ENCODE assay signal across 18 cellular contexts in the genomic region with DNA sequence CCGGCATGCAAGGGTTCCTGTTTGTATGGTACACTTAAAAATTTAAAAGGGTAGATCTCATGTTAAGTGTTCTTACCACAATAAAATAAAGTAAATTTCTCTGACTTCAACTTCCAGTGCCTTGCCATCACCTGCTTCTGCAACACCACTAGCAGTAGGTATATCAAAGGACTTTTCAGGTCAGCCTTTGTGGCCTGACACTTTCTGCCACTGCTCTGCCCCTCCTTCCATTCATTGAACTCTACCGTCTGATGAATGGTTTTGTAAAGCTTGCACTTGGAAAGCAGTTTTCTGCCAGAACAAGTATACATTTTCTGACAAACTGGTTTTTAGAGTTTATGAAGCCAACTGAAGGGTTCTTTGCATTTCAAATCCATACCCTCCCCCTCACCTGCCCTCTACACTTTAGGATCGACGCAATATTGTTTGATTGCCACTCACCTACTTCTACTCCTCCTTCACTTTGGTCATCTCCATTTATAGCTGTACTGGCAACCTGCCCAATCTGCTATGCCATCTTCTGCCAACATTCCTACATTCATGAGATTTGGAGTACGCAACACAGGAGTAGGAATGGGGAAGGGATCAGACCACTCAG.
DNase-seq lines count a peak whose midpoint lies in the region; TF ChIP-seq lines count a peak whose summit lies in the region.
"Had no signal": no experiment of that assay in that cellular context is flagged by ENCODE, and none has a peak within 500 bp of the region (broad histone marks: within the 10 kb centered on the region; RNA-seq: fewer than 3 reads in every experiment).

No MANE protein-coding gene starts in this region.

- no peaks in the 10 kb centered on the region for H3K4me1 ChIP-seq in prostate gland (replicated peaks)
- H3K4me1 ChIP-seq: Peyer's patch had no signal

- DNase-seq in DMS79 treated with DMSO at 0.1 percent for 48 hours (lab: John Stamatoyannopoulos, UW) (peak; percentile 97), NCI-H187 treated with DMSO at 0.1 percent for 48 hours (lab: John Stamatoyannopoulos, UW) (peak; percentile 51), NCI-H345 (lab: John Stamatoyannopoulos, UW) (peak; percentile 81), epithelial cell of esophagus (ENCODE audit: low read depth) (peak; percentile 2), cortex of kidney (lab: John Stamatoyannopoulos, UW) (no peak), NCI-H1048 (lab: John Stamatoyannopoulos, UW) (no peak), DMS114 treated with DMSO at 0.1 percent for 48 hours (lab: John Stamatoyannopoulos, UW; ENCODE audit: unreplicated experiment) (no peak), prostate gland (ENCODE audit: low spot score) (no peak)
- DNase-seq: BE2C, GDM1, GOT3, MV-4-11, NCI-H1436, NCI-H2107, NCI-H2227 treated with DMSO at 0.1 percent for 48 hours, NCI-H526 treated with DMSO at 0.1 percent for 48 hours, Peyer's patch, T-helper 1 cell had no signal

- WGBS in prostate gland, result 53% methylated on average over 5 of the region's 5 CpGs

- no peak overlapping the region for H3K27ac ChIP-seq in prostate gland
- H3K27ac ChIP-seq: Peyer's patch had no signal

- no peaks in the 10 kb centered on the region for H3K27me3 ChIP-seq in prostate gland (replicated peaks; ENCODE audit: insufficient read depth)
- H3K27me3 ChIP-seq: BE2C, Peyer's patch had no signal

- no peaks in the 10 kb centered on the region for H3K36me3 ChIP-seq in prostate gland
- H3K36me3 ChIP-seq: BE2C, Peyer's patch had no signal

- TF ChIP-seq POLR2A in prostate gland (IDR thresholded peaks at IDR 0.05), result no peak

- intact Hi-C loops in prostate gland (cut with DNase I), result no loop called here

- TF ChIP-seq CTCF in epithelial cell of esophagus (IDR thresholded peaks at IDR 0.05; ENCODE audit: insufficient read depth, low read depth, low read length, missing control alignments) (no peak), prostate gland (IDR thresholded peaks at IDR 0.05) (no peak)

- H3K9me3 ChIP-seq in prostate gland, result no peaks in the 10 kb centered on the region
- H3K9me3 ChIP-seq: BE2C, Peyer's patch had no signal

- no peak overlapping the region for H3K4me3 ChIP-seq in epithelial cell of esophagus (ENCODE audit: low read length)
- no peak overlapping the region for H3K4me3 ChIP-seq in prostate gland
- H3K4me3 ChIP-seq: Peyer's patch had no signal

Comparison
In these comparisons a context has a peak if more than half of its experiments do, and no peak if none do; other contexts are left out.
1. DNase-seq: peak in DMS79 treated with DMSO at 0.1 percent for 48 hours (single experiment), NCI-H187 treated with DMSO at 0.1 percent for 48 hours (single experiment), NCI-H345 (single experiment) and epithelial cell of esophagus (single experiment); none in cortex of kidney (single experiment), NCI-H1048 (single experiment), DMS114 treated with DMSO at 0.1 percent for 48 hours (single experiment) and prostate gland (single experiment).